In the genomic region with DNA sequence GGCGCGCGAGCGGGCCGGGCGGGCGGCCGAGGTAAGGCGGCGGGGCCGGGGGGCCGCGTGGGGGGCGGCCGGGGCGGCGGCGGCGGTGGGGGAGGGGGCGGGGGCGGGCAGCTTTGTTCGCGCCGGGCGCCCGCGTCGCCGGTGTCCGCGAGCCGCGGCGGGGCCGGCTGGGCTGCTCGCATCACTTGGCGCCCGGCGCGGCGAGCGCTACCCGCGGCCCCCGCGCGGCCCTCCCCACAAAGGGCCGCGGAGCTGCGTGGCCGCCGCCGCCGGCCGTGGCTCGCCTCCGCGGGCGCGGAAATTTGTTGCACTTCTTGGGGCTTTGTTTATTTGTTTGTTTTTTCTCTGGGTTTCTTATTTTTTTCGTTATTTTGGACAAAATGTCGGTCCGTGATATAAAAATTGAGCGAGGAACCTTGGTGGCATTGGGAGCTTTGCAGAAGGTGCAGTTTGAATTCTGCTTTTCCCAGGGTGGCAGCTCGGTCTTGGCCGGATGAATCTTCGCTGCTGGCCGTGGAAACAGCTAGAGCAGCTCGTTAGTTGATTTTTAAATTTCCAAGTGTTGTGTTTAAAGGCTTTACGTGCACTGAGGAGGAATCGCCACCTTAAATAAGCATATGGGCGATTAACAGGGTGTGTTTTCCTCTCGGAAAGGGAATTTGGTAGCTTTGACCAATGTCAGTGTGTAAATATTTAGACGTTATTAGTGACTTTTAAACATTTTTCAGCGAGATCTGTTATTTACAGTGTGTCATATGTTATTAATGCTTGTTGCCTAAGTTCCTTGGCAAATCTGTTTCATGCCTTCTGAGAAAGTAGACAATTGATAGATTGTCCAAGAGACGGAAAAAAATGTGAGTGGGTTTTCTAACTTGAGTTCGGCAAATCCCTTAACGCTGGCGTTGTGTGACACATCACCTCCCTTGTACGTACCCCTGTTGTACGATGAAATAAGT, we compare ENCODE assay signal across 8 cellular contexts. TPM values are rescaled to one million over a fixed set of nuclear protein-coding genes. Genes with fewer than 3 reads are reported as not detected.
DNase-seq lines count a peak whose midpoint lies in the region; ATAC-seq, FAIRE-seq and TF ChIP-seq lines count a peak whose summit lies in the region.

No MANE protein-coding gene starts in this region.

- H2AFZ ChIP-seq in endothelial cell of umbilical vein (ENCODE audit: low read depth, low read length) = peak overlapping the region; percentile 54

- intact Hi-C loops in activated CD4-positive, alpha-beta T cell treated with anti-CD3 and anti-CD28 coated beads, Interleukin-2, amount 10 ng/mL, durations not matched to agents 24 days and 14 days (cut with micrococcal nuclease) = loop anchor here (1.0 to 5.0 kb wide), 6 partner anchors 56 to 974 kb away; a partner anchor contains a TSS
- intact Hi-C loops in endothelial cell of umbilical vein (cut with micrococcal nuclease) = loop anchor here (1.0 to 10.0 kb wide), 5 partner anchors 76 to 974 kb away; a partner anchor contains a TSS

- H3K36me3 ChIP-seq in endothelial cell of umbilical vein (ENCODE audit: control insufficient read depth in 2 of 2, extremely low read depth in 1 of 2, insufficient read depth in 2 of 2, low read length in 2 of 2) = peaks cover 0 to 4% of the 10 kb centered on the region in 2 experiments

- no peak for TF ChIP-seq POLR2A in endothelial cell of umbilical vein (IDR thresholded peaks at IDR 0.05; ENCODE audit: low read depth, low read length)

- peak overlapping the region; percentile 93 for H3K9ac ChIP-seq in endothelial cell of umbilical vein (replicated peaks; ENCODE audit: extremely low read depth, insufficient read depth, low read length)

- H3K4me3 ChIP-seq in endothelial cell of umbilical vein (replicated peaks in 1 of 3; ENCODE audit: insufficient read depth in 1 of 3, low read depth in 1 of 3, low read length in 3 of 3) = peak overlapping the region; percentile 82 to 98 (median 96)

- no peaks in the 10 kb centered on the region for H3K9me3 ChIP-seq in endothelial cell of umbilical vein (replicated peaks; ENCODE audit: control insufficient read depth, insufficient read depth, low read length)

- TSS peak; percentile 44 for BruUV-seq in endothelial cell of umbilical vein (replicated peaks; lab: Mats Ljungman, UMichigan)

- peaks cover 44% of the 10 kb centered on the region for H3K79me2 ChIP-seq in endothelial cell of umbilical vein (ENCODE audit: control insufficient read depth, insufficient read depth, low read length)

- H3K27ac Mint-ChIP-seq in activated CD4-positive, alpha-beta T cell treated with anti-CD3 and anti-CD28 coated beads, Interleukin-2, amount 10 ng/mL, durations not matched to agents 24 days and 14 days = peak overlapping the region; percentile 97

- DNase-seq in Ammon's horn (ENCODE audit: low spot score) = peak; percentile 50
- peak; percentile 32 for DNase-seq in LHCN-M2 (ENCODE audit: low read depth)
- DNase-seq in activated CD4-positive, alpha-beta T cell treated with anti-CD3 and anti-CD28 coated beads, Interleukin-2, amount 10 ng/mL, durations not matched to agents 24 days and 14 days = peak; percentile 76
- DNase-seq in endothelial cell of umbilical vein (ENCODE audit: low read depth, low spot score) = peak; percentile 58
- DNase-seq in midbrain (lab: John Stamatoyannopoulos, UW) = peak; percentile 61
- DNase-seq in substantia nigra (lab: John Stamatoyannopoulos, UW) = peak in 37 of 49 donors; percentile 13 to 73 (median 51)

- POLR2A ChIA-PET in endothelial cell of umbilical vein (lab: Charles Lee) = interaction anchor here (0.6 to 1.1 kb wide), 4 partner anchors 26 to 94 kb away, joined by 4 to 10 read pairs (median 6); no protein-coding TSS in a partner anchor

- H3K27ac ChIP-seq in endothelial cell of umbilical vein (ENCODE audit: insufficient read depth, low read depth, low read length) = peak overlapping the region; percentile 82
- H3K27ac ChIP-seq in substantia nigra (ENCODE audit: low read depth, low read length, poor library complexity, severe bottlenecking) = peak overlapping the region; percentile 79

- ATAC-seq in GM19023 (IDR thresholded peaks at IDR 0.05; ENCODE audit: unreplicated experiment) = peak; percentile 9
- no peak for ATAC-seq in HG02981 (IDR thresholded peaks at IDR 0.05; ENCODE audit: unreplicated experiment)

- no peaks in the 10 kb centered on the region for H3K9me3 Mint-ChIP-seq in activated CD4-positive, alpha-beta T cell treated with anti-CD3 and anti-CD28 coated beads, Interleukin-2, amount 10 ng/mL, durations not matched to agents 24 days and 14 days

- H3K4me2 ChIP-seq in endothelial cell of umbilical vein (ENCODE audit: insufficient read depth, low read length) = peak overlapping the region; percentile 85

- H3K4me3 Mint-ChIP-seq in activated CD4-positive, alpha-beta T cell treated with anti-CD3 and anti-CD28 coated beads, Interleukin-2, amount 10 ng/mL, durations not matched to agents 24 days and 14 days = peak overlapping the region; percentile 89

- no peak for TF ChIP-seq CTCF in endothelial cell of umbilical vein (IDR thresholded peaks at IDR 0.05; ENCODE audit: extremely low read depth in 1 of 2, insufficient read depth in 1 of 2, low read depth in 1 of 2, low read length in 2 of 2)

- no peaks in the 10 kb centered on the region for H4K20me1 ChIP-seq in endothelial cell of umbilical vein (replicated peaks; ENCODE audit: control insufficient read depth, extremely low read depth, insufficient read depth, low read length)

- peaks cover 39% of the 10 kb centered on the region for H3K4me1 Mint-ChIP-seq in activated CD4-positive, alpha-beta T cell treated with anti-CD3 and anti-CD28 coated beads, Interleukin-2, amount 10 ng/mL, durations not matched to agents 24 days and 14 days

- H3K9me1 ChIP-seq in endothelial cell of umbilical vein (replicated peaks; ENCODE audit: control insufficient read depth, extremely low read depth, insufficient read depth, low read length) = peaks cover 2% of the 10 kb centered on the region

- peaks cover 18% of the 10 kb centered on the region for H3K36me3 Mint-ChIP-seq in activated CD4-positive, alpha-beta T cell treated with anti-CD3 and anti-CD28 coated beads, Interleukin-2, amount 10 ng/mL, durations not matched to agents 24 days and 14 days (ENCODE audit: low read depth)

- peaks cover 31% of the 10 kb centered on the region for H3K27me3 Mint-ChIP-seq in activated CD4-positive, alpha-beta T cell treated with anti-CD3 and anti-CD28 coated beads, Interleukin-2, amount 10 ng/mL, durations not matched to agents 24 days and 14 days

- H3K27me3 ChIP-seq in endothelial cell of umbilical vein (ENCODE audit: control insufficient read depth in 2 of 2, insufficient read depth in 2 of 2, low read length in 2 of 2) = no peaks in the 10 kb centered on the region

- CTCF ChIA-PET in endothelial cell of umbilical vein (lab: Charles Lee) = interaction anchor here (0.6 to 4.4 kb wide), 29 partner anchors 10 to 1151 kb away, joined by 3 to 57 read pairs (median 5); no protein-coding TSS in a partner anchor

- H3K4me1 ChIP-seq in endothelial cell of umbilical vein (ENCODE audit: control insufficient read depth, extremely low read depth, insufficient read depth, low read length) = peaks cover 39% of the 10 kb centered on the region

- dilution Hi-C loops in endothelial cell of umbilical vein (cut with MboI; ENCODE audit: extremely low pct_ligation_motif_present, low sequenced_read_pairs) = no loop called here

- FAIRE-seq in endothelial cell of umbilical vein (lab: Jason Lieb, UNC) = peak; percentile 58

TF ChIP-seq in endothelial cell of umbilical vein, 7 proteins besides CTCF, POLR2A, EP300 and RAD21:
- TF ChIP-seq POLR2AphosphoS5 (IDR thresholded peaks at IDR 0.05; ENCODE audit: insufficient read depth, low read depth, low read length) (no peak), EZH2 (IDR thresholded peaks at IDR 0.05; ENCODE audit: borderline replicate concordance, low read depth, low read length, severe bottlenecking) (no peak), MYC (IDR thresholded peaks at IDR 0.05; ENCODE audit: low read depth, low read length) (no peak), FOS (IDR thresholded peaks at IDR 0.05; ENCODE audit: borderline replicate concordance, insufficient read depth, low read length) (no peak), JUN (IDR thresholded peaks at IDR 0.05; ENCODE audit: borderline replicate concordance, insufficient read depth, insufficient read length, low read depth) (no peak), GATA2 (IDR thresholded peaks at IDR 0.05; ENCODE audit: insufficient read depth, insufficient read length, low read depth, low read length) (no peak)
- TF ChIP-seq, protein P1, sequence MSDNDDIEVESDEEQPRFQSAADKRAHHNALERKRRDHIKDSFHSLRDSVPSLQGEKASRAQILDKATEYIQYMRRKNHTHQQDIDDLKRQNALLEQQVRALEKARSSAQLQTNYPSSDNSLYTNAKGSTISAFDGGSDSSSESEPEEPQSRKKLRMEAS (IDR thresholded peaks at IDR 0.05; ENCODE audit: insufficient read depth, insufficient read length) = no peak

RNA-seq across cellular contexts. Expression of a gene that starts 0.8 kb away (rescaled TPM):
- total RNA-seq in LHCN-M2 (2014; rRNA removed) = 181 and 197 TPM in 2 replicates
- polyA plus RNA-seq in LHCN-M2 (2012) = 114 TPM
- total RNA-seq in activated CD4-positive, alpha-beta T cell treated with anti-CD3 and anti-CD28 coated beads, Interleukin-2, amount 10 ng/mL, durations not matched to agents 24 days and 14 days = 53.9 and 54.9 TPM in 2 replicates
- total RNA-seq in endothelial cell of umbilical vein = 81.5 and 89.2 TPM in 2 replicates
- polyA plus RNA-seq in endothelial cell of umbilical vein = 96.9 and 107 TPM in 2 replicates
- 127 and 136 TPM in 2 replicates for polyA plus RNA-seq in endothelial cell of umbilical vein (2011; cell fraction: cytosol; rRNA removed)
- 131 and 134 TPM in 2 replicates for polyA plus RNA-seq in endothelial cell of umbilical vein (2011; cell fraction: nucleus; rRNA removed)
- polyA plus RNA-seq in endothelial cell of umbilical vein (2012) = 93.5 and 125 TPM in 2 replicates
- polyA minus RNA-seq in endothelial cell of umbilical vein = 59.8 and 60.6 TPM in 2 replicates
- polyA minus RNA-seq in endothelial cell of umbilical vein (2011; cell fraction: cytosol; rRNA and poly(A)+ RNA removed) = 9.4 TPM
- polyA minus RNA-seq in endothelial cell of umbilical vein (2011; cell fraction: nucleus; rRNA and poly(A)+ RNA removed) = 43.1 and 50.2 TPM in 2 replicates
